ENCODE assay signal across 1 cellular context in genomic region chr17:32288600-32288999, GRCh38.
TF ChIP-seq lines count a peak whose summit lies in the region.

No MANE protein-coding gene starts in this region.

TF ChIP-seq in H1, 55 proteins besides CTCF, POLR2A, EP300 and RAD21 (continued from another document):
- TF ChIP-seq SRF (IDR thresholded peaks at IDR 0.05; ENCODE audit: low read depth, low read length): no peak
- no peak for TF ChIP-seq SIN3A (conservative IDR thresholded peaks at IDR 0.05 in 1 of 2, IDR thresholded peaks at IDR 0.05 in 1 of 2; ENCODE audit: low read depth in 1 of 2, low read length in 2 of 2)
TF ChIP-seq in H1: peak in this region for 0.
